21 cellular contexts compared by ENCODE assay signal in the genomic region with DNA sequence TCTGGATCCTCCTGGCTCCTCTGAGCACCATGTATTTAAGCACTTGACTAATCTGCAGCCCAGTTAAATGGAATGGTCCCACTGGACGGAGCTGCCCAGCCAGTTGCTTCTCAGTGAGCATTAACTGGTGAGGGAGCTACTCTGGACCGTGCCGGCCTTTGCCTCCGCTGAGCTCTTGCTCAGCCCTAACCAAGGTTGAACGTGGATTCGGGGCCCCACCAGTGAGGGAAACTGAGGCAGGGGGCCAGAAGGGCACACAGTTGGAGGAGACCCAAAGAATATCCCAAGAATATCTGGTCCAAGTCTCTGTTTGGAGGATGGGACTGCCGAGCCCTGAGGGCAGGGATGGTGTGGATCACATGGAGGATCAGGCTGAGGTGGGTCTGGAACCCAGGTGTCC. TPM values are rescaled to one million over a fixed set of nuclear protein-coding genes. Genes with fewer than 3 reads are reported as not detected.
A peak's percentile ranks its signal among the peaks of the same experiment; 100 is the strongest.
DNase-seq lines count a peak whose midpoint lies in the region; ATAC-seq, FAIRE-seq and TF ChIP-seq lines count a peak whose summit lies in the region.
"Had no signal": no experiment of that assay in that cellular context is flagged by ENCODE, and none has a peak within 500 bp of the region (broad histone marks: within the 10 kb centered on the region; RNA-seq: fewer than 3 reads in every experiment).

No MANE protein-coding gene starts in this region.

- H3K9me3 Mint-ChIP-seq in chondrocyte (ENCODE audit: low read depth), result no peaks in the 10 kb centered on the region
- H3K9me3 Mint-ChIP-seq: CD4-positive, alpha-beta memory T cell; HFFc6 had no signal

- H3K9me3 ChIP-seq in kidney (ENCODE audit: control insufficient read depth in 1 of 2, low read length in 2 of 2), result no peaks in the 10 kb centered on the region
- H3K9me3 ChIP-seq in sigmoid colon, result no peaks in the 10 kb centered on the region
- H3K9me3 ChIP-seq: HAP-1 had no signal

- no peak for FAIRE-seq in kidney (lab: Jason Lieb, UNC)
- FAIRE-seq: GM12891, GM18507, H54 had no signal

- TF ChIP-seq CTCF in chondrocyte (IDR thresholded peaks at IDR 0.05) (no peak), kidney (IDR thresholded peaks at IDR 0.05; ENCODE audit: borderline replicate concordance, extremely low read depth, insufficient read depth) (no peak), sigmoid colon (IDR thresholded peaks at IDR 0.05) (no peak)

- intact Hi-C loops in kidney (cut with DNase I), result no loop called here
- intact Hi-C loops in sigmoid colon (cut with DNase I), result no loop called here

- H3K36me3 ChIP-seq in kidney (ENCODE audit: control insufficient read depth in 1 of 2, insufficient read depth in 2 of 2, low read length in 2 of 2) (no peaks in the 10 kb centered on the region), sigmoid colon (no peaks in the 10 kb centered on the region)
- H3K36me3 ChIP-seq: HAP-1 had no signal

- no peak overlapping the region for H3K27ac Mint-ChIP-seq in chondrocyte (ENCODE audit: unreplicated experiment)
- H3K27ac Mint-ChIP-seq: CD4-positive, alpha-beta memory T cell; HFFc6 had no signal

- no peaks in the 10 kb centered on the region for H3K4me1 Mint-ChIP-seq in chondrocyte (ENCODE audit: low read depth)
- H3K4me1 Mint-ChIP-seq: CD4-positive, alpha-beta memory T cell had no signal

- no peak for TF ChIP-seq EP300 in sigmoid colon (IDR thresholded peaks at IDR 0.05)

- WGBS in sigmoid colon, 2 donors, result 89 to 92% methylated on average over 7 of the region's 7 CpGs

- ATAC-seq in GM19324 (IDR thresholded peaks at IDR 0.05; ENCODE audit: low FRiP score, unreplicated experiment) (no peak), esophagus mucosa (no peak)

- peaks cover 20% of the 10 kb centered on the region for H3K27me3 Mint-ChIP-seq in chondrocyte (ENCODE audit: low read depth)

- H3K36me3 Mint-ChIP-seq in chondrocyte (ENCODE audit: low read depth), result no peaks in the 10 kb centered on the region
- H3K36me3 Mint-ChIP-seq: CD4-positive, alpha-beta memory T cell had no signal

- H3K4me1 ChIP-seq in kidney (ENCODE audit: control insufficient read depth in 1 of 2, insufficient read depth in 1 of 2, low read depth in 1 of 2, low read length in 2 of 2) (no peaks in the 10 kb centered on the region), sigmoid colon (no peaks in the 10 kb centered on the region)
- H3K4me1 ChIP-seq: HAP-1 had no signal

- H3K27me3 ChIP-seq in sigmoid colon, result no peaks in the 10 kb centered on the region

- no peak overlapping the region for H3K4me3 Mint-ChIP-seq in chondrocyte (ENCODE audit: unreplicated experiment)
- H3K4me3 Mint-ChIP-seq: CD4-positive, alpha-beta memory T cell; HFFc6 had no signal

- H3K27ac ChIP-seq in kidney (ENCODE audit: low read depth in 2 of 2, low read length in 2 of 2), result no peak overlapping the region
- no peak overlapping the region for H3K27ac ChIP-seq in sigmoid colon

- DNase-seq in chondrocyte (ENCODE audit: low spot score) (peak; percentile 53), kidney (peak; percentile 54), sigmoid colon (peak; percentile 35), OCI-M1 (lab: John Stamatoyannopoulos, UW) (no peak)
- DNase-seq: C1 segment of cervical spinal cord; Calu3; CD4-positive, alpha-beta memory T cell; COR-L47; DMS53; GF-D8; GOT3; HFFc6 had no signal

- H3K4me3 ChIP-seq in kidney (ENCODE audit: low read length in 2 of 2) (no peak overlapping the region), sigmoid colon (no peak overlapping the region)
- H3K4me3 ChIP-seq: HAP-1 had no signal

- H3K9ac ChIP-seq in kidney (ENCODE audit: low read length in 2 of 2), result no peak overlapping the region

- no peak for TF ChIP-seq POLR2A in sigmoid colon (IDR thresholded peaks at IDR 0.05)

RNA-seq across cellular contexts. Expression of a gene that starts 13.7 kb away (rescaled TPM):
- total RNA-seq in chondrocyte (not detected in 3 replicates), kidney (not detected), sigmoid colon (10 to 100 TPM; 17.6 to 35.7 (median 21.4) TPM), esophagus mucosa (0.12 TPM)
- polyA plus RNA-seq in kidney (ENCODE audit: insufficient read depth, low read depth, low replicate concordance) (not detected), sigmoid colon (1 to 10 TPM in 1 of 3 donors, under 1 TPM in 1, not detected in 1; 0.60 to 2.1 TPM)
- total RNA-seq: A673; Calu3; CD4-positive, alpha-beta memory T cell; G401 had no signal
- polyA plus RNA-seq: BJ; CD4-positive, alpha-beta memory T cell had no signal

Comparison
In these comparisons a context has a peak if more than half of its experiments do, and no peak if none do; other contexts are left out.
1. RNA of a gene that starts 13.7 kb away (total RNA-seq): 17.6 to 35.7 TPM in sigmoid colon; 0.12 TPM in esophagus mucosa (single experiment), not detected in chondrocyte and not detected in kidney (single experiment); every median in the first group is over 10 times any median in the second.